ENCODE assay signal across 7 cellular contexts in genomic region chr21:7787427-7788078, GRCh38.
A peak's percentile ranks its signal among the peaks of the same experiment; 100 is the strongest.
DNase-seq lines count a peak whose midpoint lies in the region; ATAC-seq, FAIRE-seq and TF ChIP-seq lines count a peak whose summit lies in the region.
"Not testable (repeated sequence)": the region's sequence is repeated elsewhere in the genome, so short reads cannot be mapped to it uniquely, and the experiment has no call there.

No MANE protein-coding gene starts in this region.

- not testable (repeated sequence) for H3K36me3 Mint-ChIP-seq in activated CD8-positive, alpha-beta memory T cell treated with anti-CD3 and anti-CD28 coated beads, Interleukin-2, amount 10 ng/mL, durations not matched to agents 7 days and 5 days; activated T-helper 17 cell treated with anti-CD3 and anti-CD28 coated beads, Interleukin-2, amount 50 U/mL, for 72 hours (ENCODE audit: low read depth); natural killer cell; stimulated activated memory B cell treated with anti-CD40 and anti-IgM and Interleukin-4, amounts not matched to agents 10 μg/mL and 1 μg/mL and 100 μg/mL, for 72 hours

- WGBS in GM12878 (ENCODE audit: insufficient coverage, insufficient replicate concordance, low lambda C conversion rate, missing lambda C conversion rate), result no CpG with 5 or more reads among the region's 5 CpGs

- TF ChIP-seq RAD21 in GM12878 (IDR thresholded peaks at IDR 0.05; ENCODE audit: insufficient read depth, low read depth, low read length), result not testable (repeated sequence)

- not testable (repeated sequence) for H3K4me1 ChIP-seq in GM12878 (ENCODE audit: control insufficient read depth, insufficient read depth, low read length)

- TF ChIP-seq CTCF in GM12878 (IDR thresholded peaks at IDR 0.05 in 2 of 3, conservative IDR thresholded peaks at IDR 0.05 in 1 of 3; ENCODE audit: control insufficient read depth in 2 of 3, extremely low read depth in 1 of 3, insufficient read depth in 1 of 3, low read depth in 3 of 3, low read length in 3 of 3); natural killer cell (IDR thresholded peaks at IDR 0.05): not testable (repeated sequence)

- not testable (repeated sequence) for DNase-seq in activated CD8-positive, alpha-beta memory T cell treated with anti-CD3 and anti-CD28 coated beads, Interleukin-2, amount 10 ng/mL, durations not matched to agents 7 days and 5 days; GM12878 (ENCODE audit: low read depth, low spot score); natural killer cell; stimulated activated naive CD8-positive, alpha-beta T cell treated with anti-CD3 and anti-CD28 coated beads, Interleukin-15, amount 100 ng/mL, for 72 hours

- H3K4me3 Mint-ChIP-seq in activated CD8-positive, alpha-beta memory T cell treated with anti-CD3 and anti-CD28 coated beads, Interleukin-2, amount 10 ng/mL, durations not matched to agents 7 days and 5 days; activated T-helper 17 cell treated with anti-CD3 and anti-CD28 coated beads, Interleukin-2, amount 50 U/mL, for 72 hours; natural killer cell; stimulated activated memory B cell treated with anti-CD40 and anti-IgM and Interleukin-4, amounts not matched to agents 10 μg/mL and 1 μg/mL and 100 μg/mL, for 72 hours; stimulated activated naive CD8-positive, alpha-beta T cell treated with anti-CD3 and anti-CD28 coated beads, Interleukin-15, amount 100 ng/mL, for 72 hours: not testable (repeated sequence)

- H3K9me3 ChIP-seq in GM12878 (replicated peaks; ENCODE audit: control insufficient read depth, insufficient read depth, low read length), result not testable (repeated sequence)

- H4K20me1 ChIP-seq in GM12878 (ENCODE audit: control insufficient read depth, insufficient read depth), result not testable (repeated sequence)

- not testable (repeated sequence) for H3K27ac Mint-ChIP-seq in activated CD8-positive, alpha-beta memory T cell treated with anti-CD3 and anti-CD28 coated beads, Interleukin-2, amount 10 ng/mL, durations not matched to agents 7 days and 5 days; activated T-helper 17 cell treated with anti-CD3 and anti-CD28 coated beads, Interleukin-2, amount 50 U/mL, for 72 hours; natural killer cell; stimulated activated memory B cell treated with anti-CD40 and anti-IgM and Interleukin-4, amounts not matched to agents 10 μg/mL and 1 μg/mL and 100 μg/mL, for 72 hours; stimulated activated naive CD8-positive, alpha-beta T cell treated with anti-CD3 and anti-CD28 coated beads, Interleukin-15, amount 100 ng/mL, for 72 hours

- not testable (repeated sequence) for H3K4me3 ChIP-seq in GM12878

- not testable (repeated sequence) for FAIRE-seq in GM12878 (lab: Jason Lieb, UNC)

- POLR2A ChIA-PET in GM12878 (lab: Charles Lee), result not testable (repeated sequence)

- BruUV-seq in GM12878 (replicated peaks; lab: Mats Ljungman, UMichigan), result not testable (repeated sequence)

- not testable (repeated sequence) for H3K27ac ChIP-seq in GM12878 (ENCODE audit: control insufficient read depth, insufficient read depth)

- not testable (repeated sequence) for H3K27me3 Mint-ChIP-seq in activated CD8-positive, alpha-beta memory T cell treated with anti-CD3 and anti-CD28 coated beads, Interleukin-2, amount 10 ng/mL, durations not matched to agents 7 days and 5 days; activated T-helper 17 cell treated with anti-CD3 and anti-CD28 coated beads, Interleukin-2, amount 50 U/mL, for 72 hours; natural killer cell (ENCODE audit: low read depth in 2 of 2); stimulated activated memory B cell treated with anti-CD40 and anti-IgM and Interleukin-4, amounts not matched to agents 10 μg/mL and 1 μg/mL and 100 μg/mL, for 72 hours; stimulated activated naive CD8-positive, alpha-beta T cell treated with anti-CD3 and anti-CD28 coated beads, Interleukin-15, amount 100 ng/mL, for 72 hours

- peak; percentile 91 to 95 for ATAC-seq in activated CD4-positive, CD25-positive, alpha-beta regulatory T cell treated with anti-CD3 and anti-CD28 coated beads, Interleukin-2, amount 50 U/mL, for 24 hours
- ATAC-seq in activated CD8-positive, alpha-beta memory T cell treated with anti-CD3 and anti-CD28 coated beads, Interleukin-2, amount 10 ng/mL, durations not matched to agents 7 days and 5 days, result peak; percentile 61
- peak; percentile 93 for ATAC-seq in activated T-helper 17 cell treated with anti-CD3 and anti-CD28 coated beads, Interleukin-2, amount 50 U/mL, for 72 hours (replicated peaks)
- ATAC-seq in GM12878, result peak; percentile 58
- peak; percentile 44 to 77 (median 61) for ATAC-seq in natural killer cell
- ATAC-seq in stimulated activated memory B cell treated with anti-CD40 and anti-IgM and Interleukin-4, amounts not matched to agents 10 μg/mL and 1 μg/mL and 100 μg/mL, for 72 hours, result peak; percentile 39
- ATAC-seq in stimulated activated naive CD8-positive, alpha-beta T cell treated with anti-CD3 and anti-CD28 coated beads, Interleukin-15, amount 100 ng/mL, for 72 hours, result peak; percentile 95

- not testable (repeated sequence) for H3K9ac ChIP-seq in GM12878 (ENCODE audit: control insufficient read depth, insufficient read depth, low read length)

- H3K9me3 Mint-ChIP-seq in activated CD8-positive, alpha-beta memory T cell treated with anti-CD3 and anti-CD28 coated beads, Interleukin-2, amount 10 ng/mL, durations not matched to agents 7 days and 5 days (ENCODE audit: low read depth); activated T-helper 17 cell treated with anti-CD3 and anti-CD28 coated beads, Interleukin-2, amount 50 U/mL, for 72 hours; natural killer cell; stimulated activated memory B cell treated with anti-CD40 and anti-IgM and Interleukin-4, amounts not matched to agents 10 μg/mL and 1 μg/mL and 100 μg/mL, for 72 hours; stimulated activated naive CD8-positive, alpha-beta T cell treated with anti-CD3 and anti-CD28 coated beads, Interleukin-15, amount 100 ng/mL, for 72 hours: not testable (repeated sequence)

- not testable (repeated sequence) for H3K36me3 ChIP-seq in GM12878 (ENCODE audit: control insufficient read depth in 2 of 2, insufficient read depth in 2 of 2, low read length in 1 of 2)

- H3K79me2 ChIP-seq in GM12878 (ENCODE audit: control insufficient read depth, insufficient read depth, low read length), result not testable (repeated sequence)

- CTCF ChIA-PET in activated CD8-positive, alpha-beta memory T cell treated with anti-CD3 and anti-CD28 coated beads, Interleukin-2, amount 10 ng/mL, durations not matched to agents 7 days and 5 days (lab: Charles Lee); GM12878 (lab: Yijun Ruan, JAX): not testable (repeated sequence)

- SMC1A ChIA-PET in GM12878 (lab: Charles Lee; ENCODE audit: uncharacterized antibody, unreplicated experiment), result not testable (repeated sequence)

- H3K4me1 Mint-ChIP-seq in activated CD8-positive, alpha-beta memory T cell treated with anti-CD3 and anti-CD28 coated beads, Interleukin-2, amount 10 ng/mL, durations not matched to agents 7 days and 5 days; activated T-helper 17 cell treated with anti-CD3 and anti-CD28 coated beads, Interleukin-2, amount 50 U/mL, for 72 hours; natural killer cell; stimulated activated memory B cell treated with anti-CD40 and anti-IgM and Interleukin-4, amounts not matched to agents 10 μg/mL and 1 μg/mL and 100 μg/mL, for 72 hours; stimulated activated naive CD8-positive, alpha-beta T cell treated with anti-CD3 and anti-CD28 coated beads, Interleukin-15, amount 100 ng/mL, for 72 hours: not testable (repeated sequence)

- not testable (repeated sequence) for H3K4me2 ChIP-seq in GM12878 (ENCODE audit: control insufficient read depth, insufficient read depth)

- not testable (repeated sequence) for TF ChIP-seq EP300 in GM12878 (IDR thresholded peaks at IDR 0.05; ENCODE audit: borderline replicate concordance in 1 of 2, control insufficient read depth in 1 of 2, low read depth in 2 of 2, low read length in 2 of 2)

- RAD21 ChIA-PET in GM12878 (lab: Charles Lee; ENCODE audit: unreplicated experiment), result not testable (repeated sequence)

- not testable (repeated sequence) for H2AFZ ChIP-seq in GM12878 (ENCODE audit: control insufficient read depth, low read depth, low read length)

- in situ Hi-C loops in GM12878 (cut with MboI), result not testable (repeated sequence)

- intact Hi-C loops in GM12878 (cut with micrococcal nuclease; ENCODE audit: unreplicated experiment); natural killer cell (cut with micrococcal nuclease): not testable (repeated sequence)

- not testable (repeated sequence) for H3K27me3 ChIP-seq in GM12878 (replicated peaks in 1 of 2; ENCODE audit: control insufficient read depth in 2 of 2, insufficient read depth in 2 of 2, low read length in 1 of 2)

- not testable (repeated sequence) for TF ChIP-seq POLR2A in GM12878 (IDR thresholded peaks at IDR 0.05; ENCODE audit: low read depth, low read length)

Comparison
In these comparisons a context has a peak if more than half of its experiments do, and no peak if none do; other contexts are left out.
1. ATAC-seq: peak in every context shown above with its lines; median percentile 95 in stimulated activated naive CD8-positive, alpha-beta T cell treated with anti-CD3 and anti-CD28 coated beads, Interleukin-15, amount 100 ng/mL, for 72 hours; 93 in activated CD4-positive, CD25-positive, alpha-beta regulatory T cell treated with anti-CD3 and anti-CD28 coated beads, Interleukin-2, amount 50 U/mL, for 24 hours; 93 in activated T-helper 17 cell treated with anti-CD3 and anti-CD28 coated beads, Interleukin-2, amount 50 U/mL, for 72 hours; 61 in activated CD8-positive, alpha-beta memory T cell treated with anti-CD3 and anti-CD28 coated beads, Interleukin-2, amount 10 ng/mL, durations not matched to agents 7 days and 5 days; 61 in natural killer cell; 58 in GM12878; 39 in stimulated activated memory B cell treated with anti-CD40 and anti-IgM and Interleukin-4, amounts not matched to agents 10 μg/mL and 1 μg/mL and 100 μg/mL, for 72 hours.